ENCODE assay signal across 1 cellular context in the genomic region with DNA sequence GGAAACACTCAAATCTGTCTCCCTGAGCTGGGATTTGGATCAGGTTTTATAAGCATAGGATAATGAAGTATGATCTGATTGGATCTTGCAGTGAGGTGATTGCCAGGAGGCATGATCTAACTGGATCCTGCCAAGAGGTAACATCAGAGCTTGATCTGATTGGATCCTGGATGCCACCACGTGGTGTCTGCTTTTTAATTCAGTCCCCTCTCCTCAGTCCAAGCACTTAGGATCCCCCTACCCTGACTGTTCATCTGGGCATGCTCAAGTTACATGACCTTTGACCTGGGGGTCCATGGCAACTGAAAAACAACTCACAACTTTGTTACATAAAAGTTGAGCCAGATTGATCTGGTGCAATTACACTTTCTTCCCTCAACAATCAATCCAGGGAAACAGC.
TF ChIP-seq lines count a peak whose summit lies in the region.

No MANE protein-coding gene starts in this region.

TF ChIP-seq in GM23338, 12 proteins besides CTCF, POLR2A, EP300 and RAD21:
- TF ChIP-seq, protein P1, sequence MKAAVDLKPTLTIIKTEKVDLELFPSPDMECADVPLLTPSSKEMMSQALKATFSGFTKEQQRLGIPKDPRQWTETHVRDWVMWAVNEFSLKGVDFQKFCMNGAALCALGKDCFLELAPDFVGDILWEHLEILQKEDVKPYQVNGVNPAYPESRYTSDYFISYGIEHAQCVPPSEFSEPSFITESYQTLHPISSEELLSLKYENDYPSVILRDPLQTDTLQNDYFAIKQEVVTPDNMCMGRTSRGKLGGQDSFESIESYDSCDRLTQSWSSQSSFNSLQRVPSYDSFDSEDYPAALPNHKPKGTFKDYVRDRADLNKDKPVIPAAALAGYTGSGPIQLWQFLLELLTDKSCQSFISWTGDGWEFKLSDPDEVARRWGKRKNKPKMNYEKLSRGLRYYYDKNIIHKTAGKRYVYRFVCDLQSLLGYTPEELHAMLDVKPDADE (IDR thresholded peaks at IDR 0.05), result no peak
- TF ChIP-seq CREB1 (CRISPR knock-in tag; IDR thresholded peaks at IDR 0.05; ENCODE audit: low read depth) (no peak), ZNF114 (CRISPR knock-in tag; IDR thresholded peaks at IDR 0.05) (no peak), STAT1 (IDR thresholded peaks at IDR 0.05; ENCODE audit: unreplicated experiment) (no peak), EZH2phosphoT487 (IDR thresholded peaks at IDR 0.05; ENCODE audit: unreplicated experiment) (no peak), POLR2AphosphoS5 (IDR thresholded peaks at IDR 0.05; ENCODE audit: low read depth) (no peak), NANOG (IDR thresholded peaks at IDR 0.05; ENCODE audit: borderline replicate concordance) (no peak), ZNF331 (CRISPR knock-in tag; IDR thresholded peaks at IDR 0.05; ENCODE audit: low read depth) (no peak), EZH2 (IDR thresholded peaks at IDR 0.05; ENCODE audit: low read depth, unreplicated experiment) (no peak), JUNB (IDR thresholded peaks at IDR 0.05; ENCODE audit: unreplicated experiment) (no peak)
- TF ChIP-seq, protein P2, sequence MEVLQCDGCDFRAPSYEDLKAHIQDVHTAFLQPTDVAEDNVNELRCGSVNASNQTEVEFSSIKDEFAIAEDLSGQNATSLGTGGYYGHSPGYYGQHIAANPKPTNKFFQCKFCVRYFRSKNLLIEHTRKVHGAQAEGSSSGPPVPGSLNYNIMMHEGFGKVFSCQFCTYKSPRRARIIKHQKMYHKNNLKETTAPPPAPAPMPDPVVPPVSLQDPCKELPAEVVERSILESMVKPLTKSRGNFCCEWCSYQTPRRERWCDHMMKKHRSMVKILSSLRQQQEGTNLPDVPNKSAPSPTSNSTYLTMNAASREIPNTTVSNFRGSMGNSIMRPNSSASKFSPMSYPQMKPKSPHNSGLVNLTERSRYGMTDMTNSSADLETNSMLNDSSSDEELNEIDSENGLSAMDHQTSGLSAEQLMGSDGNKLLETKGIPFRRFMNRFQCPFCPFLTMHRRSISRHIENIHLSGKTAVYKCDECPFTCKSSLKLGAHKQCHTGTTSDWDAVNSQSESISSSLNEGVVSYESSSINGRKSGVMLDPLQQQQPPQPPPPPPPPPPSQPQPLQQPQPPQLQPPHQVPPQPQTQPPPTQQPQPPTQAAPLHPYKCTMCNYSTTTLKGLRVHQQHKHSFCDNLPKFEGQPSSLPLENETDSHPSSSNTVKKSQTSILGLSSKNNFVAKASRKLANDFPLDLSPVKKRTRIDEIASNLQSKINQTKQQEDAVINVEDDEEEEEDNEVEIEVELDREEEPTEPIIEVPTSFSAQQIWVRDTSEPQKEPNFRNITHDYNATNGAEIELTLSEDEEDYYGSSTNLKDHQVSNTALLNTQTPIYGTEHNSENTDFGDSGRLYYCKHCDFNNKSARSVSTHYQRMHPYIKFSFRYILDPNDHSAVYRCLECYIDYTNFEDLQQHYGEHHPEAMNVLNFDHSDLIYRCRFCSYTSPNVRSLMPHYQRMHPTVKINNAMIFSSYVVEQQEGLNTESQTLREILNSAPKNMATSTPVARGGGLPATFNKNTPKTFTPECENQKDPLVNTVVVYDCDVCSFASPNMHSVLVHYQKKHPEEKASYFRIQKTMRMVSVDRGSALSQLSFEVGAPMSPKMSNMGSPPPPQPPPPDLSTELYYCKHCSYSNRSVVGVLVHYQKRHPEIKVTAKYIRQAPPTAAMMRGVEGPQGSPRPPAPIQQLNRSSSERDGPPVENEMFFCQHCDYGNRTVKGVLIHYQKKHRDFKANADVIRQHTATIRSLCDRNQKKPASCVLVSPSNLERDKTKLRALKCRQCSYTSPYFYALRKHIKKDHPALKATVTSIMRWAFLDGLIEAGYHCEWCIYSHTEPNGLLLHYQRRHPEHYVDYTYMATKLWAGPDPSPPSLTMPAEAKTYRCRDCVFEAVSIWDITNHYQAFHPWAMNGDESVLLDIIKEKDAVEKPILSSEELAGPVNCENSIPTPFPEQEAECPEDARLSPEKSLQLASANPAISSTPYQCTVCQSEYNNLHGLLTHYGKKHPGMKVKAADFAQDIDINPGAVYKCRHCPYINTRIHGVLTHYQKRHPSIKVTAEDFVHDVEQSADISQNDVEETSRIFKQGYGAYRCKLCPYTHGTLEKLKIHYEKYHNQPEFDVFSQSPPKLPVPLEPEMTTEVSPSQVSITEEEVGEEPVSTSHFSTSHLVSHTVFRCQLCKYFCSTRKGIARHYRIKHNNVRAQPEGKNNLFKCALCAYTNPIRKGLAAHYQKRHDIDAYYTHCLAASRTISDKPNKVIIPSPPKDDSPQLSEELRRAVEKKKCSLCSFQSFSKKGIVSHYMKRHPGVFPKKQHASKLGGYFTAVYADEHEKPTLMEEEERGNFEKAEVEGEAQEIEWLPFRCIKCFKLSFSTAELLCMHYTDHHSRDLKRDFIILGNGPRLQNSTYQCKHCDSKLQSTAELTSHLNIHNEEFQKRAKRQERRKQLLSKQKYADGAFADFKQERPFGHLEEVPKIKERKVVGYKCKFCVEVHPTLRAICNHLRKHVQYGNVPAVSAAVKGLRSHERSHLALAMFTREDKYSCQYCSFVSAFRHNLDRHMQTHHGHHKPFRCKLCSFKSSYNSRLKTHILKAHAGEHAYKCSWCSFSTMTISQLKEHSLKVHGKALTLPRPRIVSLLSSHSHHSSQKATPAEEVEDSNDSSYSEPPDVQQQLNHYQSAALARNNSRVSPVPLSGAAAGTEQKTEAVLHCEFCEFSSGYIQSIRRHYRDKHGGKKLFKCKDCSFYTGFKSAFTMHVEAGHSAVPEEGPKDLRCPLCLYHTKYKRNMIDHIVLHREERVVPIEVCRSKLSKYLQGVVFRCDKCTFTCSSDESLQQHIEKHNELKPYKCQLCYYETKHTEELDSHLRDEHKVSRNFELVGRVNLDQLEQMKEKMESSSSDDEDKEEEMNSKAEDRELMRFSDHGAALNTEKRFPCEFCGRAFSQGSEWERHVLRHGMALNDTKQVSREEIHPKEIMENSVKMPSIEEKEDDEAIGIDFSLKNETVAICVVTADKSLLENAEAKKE (CRISPR knock-in tag; IDR thresholded peaks at IDR 0.05), result no peak
- TF ChIP-seq, protein P3, sequence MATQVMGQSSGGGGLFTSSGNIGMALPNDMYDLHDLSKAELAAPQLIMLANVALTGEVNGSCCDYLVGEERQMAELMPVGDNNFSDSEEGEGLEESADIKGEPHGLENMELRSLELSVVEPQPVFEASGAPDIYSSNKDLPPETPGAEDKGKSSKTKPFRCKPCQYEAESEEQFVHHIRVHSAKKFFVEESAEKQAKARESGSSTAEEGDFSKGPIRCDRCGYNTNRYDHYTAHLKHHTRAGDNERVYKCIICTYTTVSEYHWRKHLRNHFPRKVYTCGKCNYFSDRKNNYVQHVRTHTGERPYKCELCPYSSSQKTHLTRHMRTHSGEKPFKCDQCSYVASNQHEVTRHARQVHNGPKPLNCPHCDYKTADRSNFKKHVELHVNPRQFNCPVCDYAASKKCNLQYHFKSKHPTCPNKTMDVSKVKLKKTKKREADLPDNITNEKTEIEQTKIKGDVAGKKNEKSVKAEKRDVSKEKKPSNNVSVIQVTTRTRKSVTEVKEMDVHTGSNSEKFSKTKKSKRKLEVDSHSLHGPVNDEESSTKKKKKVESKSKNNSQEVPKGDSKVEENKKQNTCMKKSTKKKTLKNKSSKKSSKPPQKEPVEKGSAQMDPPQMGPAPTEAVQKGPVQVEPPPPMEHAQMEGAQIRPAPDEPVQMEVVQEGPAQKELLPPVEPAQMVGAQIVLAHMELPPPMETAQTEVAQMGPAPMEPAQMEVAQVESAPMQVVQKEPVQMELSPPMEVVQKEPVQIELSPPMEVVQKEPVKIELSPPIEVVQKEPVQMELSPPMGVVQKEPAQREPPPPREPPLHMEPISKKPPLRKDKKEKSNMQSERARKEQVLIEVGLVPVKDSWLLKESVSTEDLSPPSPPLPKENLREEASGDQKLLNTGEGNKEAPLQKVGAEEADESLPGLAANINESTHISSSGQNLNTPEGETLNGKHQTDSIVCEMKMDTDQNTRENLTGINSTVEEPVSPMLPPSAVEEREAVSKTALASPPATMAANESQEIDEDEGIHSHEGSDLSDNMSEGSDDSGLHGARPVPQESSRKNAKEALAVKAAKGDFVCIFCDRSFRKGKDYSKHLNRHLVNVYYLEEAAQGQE (IDR thresholded peaks at IDR 0.05; ENCODE audit: unreplicated experiment), result no peak
